Comparison of ENCODE assay signal across 12 cellular contexts in genomic region chr20:38217791-38218565, GRCh38. TPM values are rescaled to one million over a fixed set of nuclear protein-coding genes. Genes with fewer than 3 reads are reported as not detected.
A peak's percentile ranks its signal among the peaks of the same experiment; 100 is the strongest.
DNase-seq lines count a peak whose midpoint lies in the region; ATAC-seq, FAIRE-seq and TF ChIP-seq lines count a peak whose summit lies in the region.
"Had no signal": no experiment of that assay in that cellular context is flagged by ENCODE, and none has a peak within 500 bp of the region (broad histone marks: within the 10 kb centered on the region; RNA-seq: fewer than 3 reads in every experiment).

No MANE protein-coding gene starts in this region.

- ATAC-seq in natural killer cell treated with Interleukin-12 subunit alpha and Interleukin-12 subunit beta and Interleukin-15 and Interleukin-18, amount 100 ng/mL, for 72 hours: no peak
- ATAC-seq in natural killer cell (no peak), HG02852 (IDR thresholded peaks at IDR 0.05; ENCODE audit: unreplicated experiment) (no peak)

- H3K4me3 Mint-ChIP-seq in natural killer cell treated with Interleukin-12 subunit alpha and Interleukin-12 subunit beta and Interleukin-15 and Interleukin-18, amount 100 ng/mL, for 72 hours: no peak overlapping the region
- no peak overlapping the region for H3K4me3 Mint-ChIP-seq in natural killer cell
- H3K4me3 Mint-ChIP-seq: B cell; T-helper 1 cell treated with Interleukin-12 subunit alpha and Interleukin-12 subunit beta and Interleukin-4 antibody, amounts not matched to agents 30 μg/mL and 1 μg/mL, for 36 hours had no signal

- intact Hi-C loops in natural killer cell (cut with micrococcal nuclease) (no loop called here), lower leg skin (cut with DNase I; ENCODE audit: low total_unique reads) (no loop called here)

- no peak for FAIRE-seq in bronchial epithelial cell (lab: Jason Lieb, UNC)

- 64 to 77% methylated on average over 15 of the region's 15 CpGs for WGBS in lower leg skin, 2 donors

- H3K4me3 ChIP-seq in bronchial epithelial cell (ENCODE audit: low read depth, low read length) (no peak overlapping the region), lower leg skin (ENCODE audit: low read depth, poor library complexity, severe bottlenecking) (no peak overlapping the region)

- no peak for TF ChIP-seq CTCF in natural killer cell (IDR thresholded peaks at IDR 0.05)
- TF ChIP-seq CTCF in bronchial epithelial cell (IDR thresholded peaks at IDR 0.05; ENCODE audit: insufficient read depth, low read length, severe bottlenecking): no peak
- TF ChIP-seq CTCF in lower leg skin (IDR thresholded peaks at IDR 0.05): no peak

- no peaks in the 10 kb centered on the region for H3K36me3 Mint-ChIP-seq in natural killer cell treated with Interleukin-12 subunit alpha and Interleukin-12 subunit beta and Interleukin-15 and Interleukin-18, amount 100 ng/mL, for 72 hours
- H3K36me3 Mint-ChIP-seq in natural killer cell: no peaks in the 10 kb centered on the region

- H3K27me3 Mint-ChIP-seq in natural killer cell treated with Interleukin-12 subunit alpha and Interleukin-12 subunit beta and Interleukin-15 and Interleukin-18, amount 100 ng/mL, for 72 hours: peaks cover 0 to 5% of the 10 kb centered on the region in 2 donors
- no peaks in the 10 kb centered on the region for H3K27me3 Mint-ChIP-seq in natural killer cell (ENCODE audit: low read depth in 2 of 2)
- H3K27me3 Mint-ChIP-seq: B cell had no signal

- H3K27ac Mint-ChIP-seq in natural killer cell treated with Interleukin-12 subunit alpha and Interleukin-12 subunit beta and Interleukin-15 and Interleukin-18, amount 100 ng/mL, for 72 hours: no peak overlapping the region
- no peak overlapping the region for H3K27ac Mint-ChIP-seq in natural killer cell
- H3K27ac Mint-ChIP-seq: B cell; T-helper 1 cell treated with Interleukin-12 subunit alpha and Interleukin-12 subunit beta and Interleukin-4 antibody, amounts not matched to agents 30 μg/mL and 1 μg/mL, for 36 hours had no signal

- H3K36me3 ChIP-seq in bronchial epithelial cell (ENCODE audit: control insufficient read depth, insufficient read depth, low read length): no peaks in the 10 kb centered on the region

- H3K4me1 Mint-ChIP-seq in natural killer cell treated with Interleukin-12 subunit alpha and Interleukin-12 subunit beta and Interleukin-15 and Interleukin-18, amount 100 ng/mL, for 72 hours (ENCODE audit: low read depth in 2 of 2): peaks cover 0 to 8% of the 10 kb centered on the region in 2 donors
- H3K4me1 Mint-ChIP-seq in natural killer cell: peaks cover 5 to 12% of the 10 kb centered on the region in 2 donors

- no peaks in the 10 kb centered on the region for H3K9me3 Mint-ChIP-seq in natural killer cell treated with Interleukin-12 subunit alpha and Interleukin-12 subunit beta and Interleukin-15 and Interleukin-18, amount 100 ng/mL, for 72 hours
- H3K9me3 Mint-ChIP-seq in natural killer cell: no peaks in the 10 kb centered on the region
- H3K9me3 Mint-ChIP-seq: T-helper 1 cell treated with Interleukin-12 subunit alpha and Interleukin-12 subunit beta and Interleukin-4 antibody, amounts not matched to agents 30 μg/mL and 1 μg/mL, for 36 hours had no signal

- no peak for TF ChIP-seq POLR2A in lower leg skin (IDR thresholded peaks at IDR 0.05)

- peak; percentile 20 for DNase-seq in natural killer cell treated with Interleukin-12 subunit alpha and Interleukin-12 subunit beta and Interleukin-15 and Interleukin-18, amount 100 ng/mL, for 72 hours (ENCODE audit: low spot score)
- DNase-seq in natural killer cell (no peak), bronchial epithelial cell (ENCODE audit: low read depth) (peak; percentile 86), kidney glomerular epithelial cell (lab: John Stamatoyannopoulos, UW) (peak; percentile 90), NAMALWA (ENCODE audit: low spot score) (no peak), cerebellar nuclear complex (lab: John Stamatoyannopoulos, UW) (no peak), lower leg skin (ENCODE audit: low spot score in 2 of 2) (no peak)
- DNase-seq: activated naive CD4-positive, alpha-beta T cell treated with Interleukin-2 at 50 U/mL for 16 hours; stimulated activated CD4-positive, alpha-beta T cell treated with anti-CD3 and anti-CD28 coated beads, Interleukin-2, amount 100 ng/mL, for 48 hours had no signal

- H3K27me3 ChIP-seq in bronchial epithelial cell (ENCODE audit: control insufficient read depth, insufficient read depth, low read length): no peaks in the 10 kb centered on the region

RNA-seq across cellular contexts. Expression of gene KIAA1755, which starts 42.6 kb away (rescaled TPM):
- not detected for total RNA-seq in natural killer cell treated with Interleukin-12 subunit alpha and Interleukin-12 subunit beta and Interleukin-15 and Interleukin-18, amount 100 ng/mL, for 72 hours
- total RNA-seq in natural killer cell (not detected), bronchial epithelial cell (not detected in 2 replicates), lower leg skin (under 1 TPM in 3 of 4 donors, not detected in 1; 0.17 to 0.88 (median 0.46) TPM)
- total RNA-seq: B cell had no signal

RNA-seq across cellular contexts. Expression of gene TGM2, which starts 52.9 kb away (rescaled TPM):
- total RNA-seq in natural killer cell treated with Interleukin-12 subunit alpha and Interleukin-12 subunit beta and Interleukin-15 and Interleukin-18, amount 100 ng/mL, for 72 hours: 1 to 10 TPM in 1 of 2 donors, under 1 TPM in 1; 0.81 to 2.4 TPM
- total RNA-seq in natural killer cell (under 1 TPM in 2 of 3 donors, not detected in 1; 0.33 TPM), bronchial epithelial cell (0.51 and 5.5 TPM in 2 replicates), lower leg skin (1 to 10 TPM; 3.7 to 6.2 (median 4.6) TPM)

Comparison
In these comparisons a context has a peak if more than half of its experiments do, and no peak if none do; other contexts are left out.
1. DNase-seq: peak in natural killer cell treated with Interleukin-12 subunit alpha and Interleukin-12 subunit beta and Interleukin-15 and Interleukin-18, amount 100 ng/mL, for 72 hours (single experiment), bronchial epithelial cell (single experiment) and kidney glomerular epithelial cell (single experiment); none in natural killer cell (single experiment), NAMALWA (single experiment), cerebellar nuclear complex (0 of 2) and lower leg skin (0 of 2).